21 cellular contexts compared by ENCODE assay signal in the genomic region with DNA sequence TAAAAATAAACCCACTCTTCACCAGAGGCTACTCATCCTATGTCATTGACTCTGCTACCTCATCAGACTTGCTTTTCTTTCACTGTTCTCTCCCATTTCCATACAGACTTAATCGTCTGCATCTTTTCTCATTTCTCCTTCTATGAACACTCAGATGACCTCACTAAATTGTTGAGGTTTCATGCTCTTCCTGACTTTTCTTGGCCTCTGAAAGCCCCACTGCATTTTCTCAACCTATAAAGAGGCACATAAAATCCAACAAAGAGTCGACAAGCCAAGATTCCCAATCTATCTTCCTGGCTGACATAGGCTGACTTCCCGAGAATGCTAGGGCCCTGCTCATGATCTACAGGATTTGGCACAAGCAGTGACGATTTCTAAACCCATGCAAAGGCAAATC.
DNase-seq lines count a peak whose midpoint lies in the region; ATAC-seq and TF ChIP-seq lines count a peak whose summit lies in the region.
"Had no signal": no experiment of that assay in that cellular context is flagged by ENCODE, and none has a peak within 500 bp of the region (broad histone marks: within the 10 kb centered on the region; RNA-seq: fewer than 3 reads in every experiment).

No MANE protein-coding gene starts in this region.

- H3K4me3 Mint-ChIP-seq in endodermal cell = no peak overlapping the region
- no peak overlapping the region for H3K4me3 Mint-ChIP-seq in nephron
- no peak overlapping the region for H3K4me3 Mint-ChIP-seq in CD8-positive, alpha-beta memory T cell
- H3K4me3 Mint-ChIP-seq: memory B cell; stimulated activated naive CD8-positive, alpha-beta T cell treated with anti-CD3 and anti-CD28 coated beads, Interleukin-15, Interleukin-2, amounts not matched to agents 100 ng/mL and 50 ng/mL, for 24 hours had no signal

- H3K4me1 Mint-ChIP-seq in endodermal cell = peaks cover 2% of the 10 kb centered on the region
- peaks cover 16% of the 10 kb centered on the region for H3K4me1 Mint-ChIP-seq in nephron
- no peaks in the 10 kb centered on the region for H3K4me1 Mint-ChIP-seq in CD8-positive, alpha-beta memory T cell
- H3K4me1 Mint-ChIP-seq: memory B cell had no signal

- CTCF ChIA-PET in RWPE1 (lab: Yijun Ruan, JAX) = no interaction called here
- CTCF ChIA-PET in CD8-positive, alpha-beta memory T cell (lab: Charles Lee) = no interaction called here

- H3K27ac Mint-ChIP-seq in endodermal cell = no peak overlapping the region
- H3K27ac Mint-ChIP-seq in nephron = peak overlapping the region; percentile 6 to 54 (median 37)
- H3K27ac Mint-ChIP-seq in CD8-positive, alpha-beta memory T cell = no peak overlapping the region
- H3K27ac Mint-ChIP-seq: memory B cell; stimulated activated naive CD8-positive, alpha-beta T cell treated with anti-CD3 and anti-CD28 coated beads, Interleukin-15, Interleukin-2, amounts not matched to agents 100 ng/mL and 50 ng/mL, for 24 hours had no signal

- no peaks in the 10 kb centered on the region for H3K27me3 ChIP-seq in endodermal cell (ENCODE audit: control insufficient read depth, insufficient read depth, low read length, poor library complexity, severe bottlenecking)
- no peaks in the 10 kb centered on the region for H3K27me3 ChIP-seq in CD8-positive, alpha-beta memory T cell (ENCODE audit: insufficient read depth, low read length, poor library complexity, severe bottlenecking)
- H3K27me3 ChIP-seq: heart left ventricle had no signal

- no peak overlapping the region for H3K9ac ChIP-seq in endodermal cell (ENCODE audit: extremely low read depth, low read length, poor library complexity, severe bottlenecking)

- WGBS in endodermal cell (ENCODE audit: insufficient coverage in 1 of 2, insufficient read length in 1 of 2), 2 experiments = 85 to 92% methylated on average over 3 to 4 of the region's 4 CpGs

- peaks cover 46% of the 10 kb centered on the region for H3K27me3 Mint-ChIP-seq in endodermal cell (ENCODE audit: insufficient read depth)
- no peaks in the 10 kb centered on the region for H3K27me3 Mint-ChIP-seq in nephron (ENCODE audit: low read depth)
- H3K27me3 Mint-ChIP-seq in CD8-positive, alpha-beta memory T cell = peaks cover 4 to 6% of the 10 kb centered on the region in 2 donors
- H3K27me3 Mint-ChIP-seq: memory B cell; stimulated activated naive CD8-positive, alpha-beta T cell treated with anti-CD3 and anti-CD28 coated beads, Interleukin-15, Interleukin-2, amounts not matched to agents 100 ng/mL and 50 ng/mL, for 24 hours had no signal

- TF ChIP-seq CTCF in AG10803 (conservative IDR thresholded peaks at IDR 0.05; ENCODE audit: low read length) (no peak), endodermal cell (conservative IDR thresholded peaks at IDR 0.05) (no peak), nephron (IDR thresholded peaks at IDR 0.05; ENCODE audit: unreplicated experiment in 3 of 3) (no peak), RWPE1 (conservative IDR thresholded peaks at IDR 0.05; ENCODE audit: low read depth) (no peak)

- H3K27ac ChIP-seq in endodermal cell (ENCODE audit: low read depth, low read length) = peak overlapping the region; percentile 72
- no peak overlapping the region for H3K27ac ChIP-seq in RWPE1
- no peak overlapping the region for H3K27ac ChIP-seq in CD8-positive, alpha-beta memory T cell (ENCODE audit: low read depth, low read length)
- H3K27ac ChIP-seq: epithelial cell of prostate, heart left ventricle had no signal

- no peaks in the 10 kb centered on the region for H3K4me1 ChIP-seq in endodermal cell (ENCODE audit: control insufficient read depth, insufficient read depth, low read length)
- no peaks in the 10 kb centered on the region for H3K4me1 ChIP-seq in CD8-positive, alpha-beta memory T cell (ENCODE audit: insufficient read depth, low read length)
- H3K4me1 ChIP-seq: heart left ventricle had no signal

- no peaks in the 10 kb centered on the region for H3K9me3 ChIP-seq in endodermal cell (ENCODE audit: control insufficient read depth, low read length)
- H3K9me3 ChIP-seq in CD8-positive, alpha-beta memory T cell (ENCODE audit: low read length) = no peaks in the 10 kb centered on the region
- H3K9me3 ChIP-seq: heart left ventricle had no signal

- no peak for ATAC-seq in HG03159 (IDR thresholded peaks at IDR 0.05; ENCODE audit: unreplicated experiment)
- ATAC-seq: heart left ventricle had no signal

- H3K9me3 Mint-ChIP-seq in endodermal cell (no peaks in the 10 kb centered on the region), nephron (peaks cover 5% of the 10 kb centered on the region)
- H3K9me3 Mint-ChIP-seq in CD8-positive, alpha-beta memory T cell = no peaks in the 10 kb centered on the region
- H3K9me3 Mint-ChIP-seq: stimulated activated naive CD8-positive, alpha-beta T cell treated with anti-CD3 and anti-CD28 coated beads, Interleukin-15, Interleukin-2, amounts not matched to agents 100 ng/mL and 50 ng/mL, for 24 hours had no signal

- H3K36me3 Mint-ChIP-seq in endodermal cell (ENCODE audit: low read depth) (no peaks in the 10 kb centered on the region), nephron (ENCODE audit: low read depth) (no peaks in the 10 kb centered on the region)
- no peaks in the 10 kb centered on the region for H3K36me3 Mint-ChIP-seq in CD8-positive, alpha-beta memory T cell
- H3K36me3 Mint-ChIP-seq: memory B cell had no signal

- peak; percentile 75 for DNase-seq in AG10803 (ENCODE audit: low read depth)
- DNase-seq in NCI-H226 = peak; percentile 9
- DNase-seq in endodermal cell = no peak
- DNase-seq in RWPE1 (ENCODE audit: low spot score) = no peak
- DNase-seq in CD8-positive, alpha-beta memory T cell = no peak
- no peak for DNase-seq in NCI-H2196 (lab: John Stamatoyannopoulos, UW; ENCODE audit: unreplicated experiment)
- DNase-seq: activated CD4-positive, alpha-beta T cell treated with anti-CD3 and anti-CD28 coated beads, Interleukin-2, amount 50 U/mL, for 1 hour; activated naive CD4-positive, alpha-beta T cell treated with anti-CD3 and anti-CD28 coated beads, Interleukin-2, amount 50 U/mL, for 16 hours; Calu3; dermis blood vessel endothelial cell; GF-D8; heart left ventricle; Karpas-422; NCI-H1105 treated with DMSO at 0.1 percent for 48 hours; retina; SW 1271 had no signal

- no peak overlapping the region for H3K4me3 ChIP-seq in AG10803 (ENCODE audit: low read length)
- H3K4me3 ChIP-seq in endodermal cell (ENCODE audit: low read length) = no peak overlapping the region
- no peak overlapping the region for H3K4me3 ChIP-seq in CD8-positive, alpha-beta memory T cell (ENCODE audit: low read length)
- H3K4me3 ChIP-seq: heart left ventricle had no signal

- no peaks in the 10 kb centered on the region for H3K36me3 ChIP-seq in endodermal cell (ENCODE audit: control insufficient read depth, insufficient read depth, low read length)
- H3K36me3 ChIP-seq in CD8-positive, alpha-beta memory T cell (ENCODE audit: insufficient read depth, low read length) = no peaks in the 10 kb centered on the region
- H3K36me3 ChIP-seq: heart left ventricle had no signal

- POLR2A ChIA-PET in RWPE1 (lab: Yijun Ruan, JAX; ENCODE audit: low non-redundant PET) = no interaction called here
- POLR2A ChIA-PET in CD8-positive, alpha-beta memory T cell (lab: Charles Lee) = no interaction called here

Comparison
In these comparisons a context has a peak if more than half of its experiments do, and no peak if none do; other contexts are left out.
1. DNase-seq: peak in AG10803 (single experiment) and NCI-H226 (single experiment); none in endodermal cell (single experiment), RWPE1 (single experiment), CD8-positive, alpha-beta memory T cell (0 of 5) and NCI-H2196 (single experiment).
2. H3K27ac Mint-ChIP-seq: peak in nephron (3 of 3); none in endodermal cell (single experiment) and CD8-positive, alpha-beta memory T cell (0 of 8).